26 cellular contexts compared by ENCODE assay signal in the genomic region with DNA sequence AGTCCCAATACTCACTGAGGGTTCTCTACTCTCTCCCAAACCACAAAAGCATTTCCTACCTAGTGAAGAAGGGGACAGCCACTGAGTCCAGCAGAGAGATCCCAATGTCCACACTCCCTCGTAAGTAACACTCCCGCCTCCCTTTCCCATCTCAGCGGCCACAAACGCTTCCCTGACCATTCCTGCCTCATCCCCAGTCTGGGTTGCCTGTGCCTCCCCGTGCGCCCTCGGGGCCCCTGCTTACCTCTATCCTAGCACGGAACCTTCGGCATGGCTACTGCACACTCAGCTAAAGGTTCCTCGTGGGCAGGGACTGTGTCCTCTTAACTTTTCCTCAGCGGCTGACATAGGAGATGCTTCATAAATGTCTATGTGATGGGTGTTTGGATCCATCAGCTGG. TPM values are rescaled to one million over a fixed set of nuclear protein-coding genes. Genes with fewer than 3 reads are reported as not detected.
"Had no signal": no experiment of that assay in that cellular context is flagged by ENCODE, and none has a peak within 500 bp of the region (broad histone marks: within the 10 kb centered on the region; RNA-seq: fewer than 3 reads in every experiment).

No MANE protein-coding gene starts in this region.

- H3K9ac ChIP-seq: KMS-11, SK-N-SH had no signal

- H3K27ac Mint-ChIP-seq: IgD-negative memory B cell had no signal

- DNase-seq: Kasumi-1, NCI-H1092, NCI-H1105 treated with DMSO at 0.1 percent for 48 hours, NCI-H1417 treated with DMSO at 0.1 percent for 48 hours, NCI-H146, NCI-H1694 treated with DMSO at 0.1 percent for 48 hours, NCI-H1930, NCI-H2081, NCI-H2107, NCI-H226, NCI-H446, NCI-H510A, NCI-H524 treated with DMSO at 0.1 percent for 48 hours, NCI-H69, NCI-H774, SHP77, SK-N-SH, SW 1271 had no signal

- FAIRE-seq: HTR-8/SVneo, K562 had no signal

- H3K9me3 ChIP-seq: SK-N-SH had no signal

- H3K4me3 Mint-ChIP-seq: IgD-negative memory B cell had no signal

- H3K9me3 Mint-ChIP-seq: IgD-negative memory B cell had no signal

- H3K4me3 ChIP-seq: K562 had no signal

- H3K27ac ChIP-seq: HL-60, KMS-11, RWPE1 had no signal

- H3K4me2 ChIP-seq: KMS-11, SK-N-SH had no signal

- H3K9me2 ChIP-seq: SK-N-SH had no signal

RNA-seq across cellular contexts. Expression of a gene that starts 1.5 kb away (rescaled TPM):
- total RNA-seq: K562, M059J, SK-MEL-5 had no signal
- polyA plus RNA-seq: IgD-negative memory B cell, K562 had no signal

RNA-seq across cellular contexts. Expression of a gene that starts 14.0 kb away (rescaled TPM):
- total RNA-seq: K562, M059J, SK-MEL-5 had no signal
- polyA plus RNA-seq: IgD-negative memory B cell, K562, SK-N-SH had no signal
